ENCODE assay signal across 26 cellular contexts in genomic region chrX:120402363-120402762, GRCh38. TPM values are rescaled to one million over a fixed set of nuclear protein-coding genes. Genes with fewer than 3 reads are reported as not detected.
DNase-seq lines count a peak whose midpoint lies in the region; ATAC-seq, FAIRE-seq and TF ChIP-seq lines count a peak whose summit lies in the region.
"Had no signal": no experiment of that assay in that cellular context is flagged by ENCODE, and none has a peak within 500 bp of the region (broad histone marks: within the 10 kb centered on the region; RNA-seq: fewer than 3 reads in every experiment).

No MANE protein-coding gene starts in this region.

- no peaks in the 10 kb centered on the region for H3K4me1 ChIP-seq in Karpas-422 (ENCODE audit: low read length)
- H3K4me1 ChIP-seq: HAP-1 had no signal

- no peak overlapping the region for H2AFZ ChIP-seq in Karpas-422 (ENCODE audit: low read length)

- no peaks in the 10 kb centered on the region for H3K9me3 ChIP-seq in Karpas-422 (ENCODE audit: low read length)
- H3K9me3 ChIP-seq: HAP-1 had no signal

- TF ChIP-seq CTCF in bronchial epithelial cell (IDR thresholded peaks at IDR 0.05; ENCODE audit: insufficient read depth, low read length, severe bottlenecking): no peak

- no peak overlapping the region for H3K27ac ChIP-seq in Karpas-422 (ENCODE audit: low read length)
- H3K27ac ChIP-seq: SK-N-MC had no signal

- no peak overlapping the region for H3K4me2 ChIP-seq in Karpas-422 (ENCODE audit: low read depth, low read length, poor library complexity, severe bottlenecking)

- FAIRE-seq in bronchial epithelial cell (lab: Jason Lieb, UNC): no peak
- FAIRE-seq: HTR-8/SVneo, K562 had no signal

- no peak overlapping the region for H3K9ac ChIP-seq in Karpas-422 (ENCODE audit: low read length)

- H3K36me3 ChIP-seq in bronchial epithelial cell (ENCODE audit: control insufficient read depth, insufficient read depth, low read length) (no peaks in the 10 kb centered on the region), Karpas-422 (ENCODE audit: insufficient read depth, low read length) (no peaks in the 10 kb centered on the region)
- H3K36me3 ChIP-seq: HAP-1 had no signal

- H3K27me3 ChIP-seq in bronchial epithelial cell (ENCODE audit: control insufficient read depth, insufficient read depth, low read length) (no peaks in the 10 kb centered on the region), Karpas-422 (ENCODE audit: low read length) (no peaks in the 10 kb centered on the region)

- H3K9me2 ChIP-seq in Karpas-422 (replicated peaks; ENCODE audit: insufficient read depth, low read length): no peaks in the 10 kb centered on the region

- ATAC-seq in HG03565 (IDR thresholded peaks at IDR 0.05; ENCODE audit: unreplicated experiment): no peak
- ATAC-seq: K562, Panc1 had no signal

- H3K4me3 ChIP-seq in bronchial epithelial cell (ENCODE audit: low read depth, low read length) (no peak overlapping the region), Karpas-422 (ENCODE audit: low read length) (no peak overlapping the region)
- H3K4me3 ChIP-seq: HAP-1, K562, SK-N-MC had no signal

- DNase-seq in Daoy (ENCODE audit: low read depth): peak; percentile 4
- peak; percentile 7 for DNase-seq in LHCN-M2 (ENCODE audit: low read depth)
- DNase-seq in bronchial epithelial cell (ENCODE audit: low read depth): peak; percentile 10
- peak; percentile 31 for DNase-seq in iris pigment epithelial cell (ENCODE audit: low read depth)
- DNase-seq in stimulated activated CD4-positive, alpha-beta T cell treated with anti-CD3 and anti-CD28 coated beads, Interleukin-12 subunit alpha, Interleukin-12 subunit beta, amount 100 ng/mL, for 4 hours: no peak
- no peak for DNase-seq in NCI-H345 (lab: John Stamatoyannopoulos, UW)
- no peak for DNase-seq in Karpas-422
- DNase-seq: DMS153, DND-41, GOT3, MM.1S, NCI-H2029, NCI-H2227 treated with DMSO at 0.1 percent for 48 hours, NCI-H510A, NCI-H69, SIG-M5, SW 1271 had no signal

- H3K79me2 ChIP-seq in Karpas-422 (ENCODE audit: low read length): no peaks in the 10 kb centered on the region

- no peaks in the 10 kb centered on the region for H4K20me1 ChIP-seq in Karpas-422 (ENCODE audit: insufficient read depth, low read depth, low read length)

RNA-seq across cellular contexts. Expression of gene ATP1B4, which starts 40.5 kb away (rescaled TPM):
- total RNA-seq in Daoy (2014; rRNA removed; shearing (Covaris generic)): not detected in 2 replicates
- total RNA-seq in LHCN-M2 (2014; rRNA removed): not detected in 2 replicates
- polyA plus RNA-seq in LHCN-M2 (2012): not detected
- total RNA-seq in bronchial epithelial cell: not detected in 2 replicates
- total RNA-seq in Karpas-422 (2014; rRNA removed; shearing (Covaris generic); ENCODE audit: low replicate concordance): not detected in 2 replicates
- total RNA-seq: A172, G401 had no signal
- polyA plus RNA-seq: BJ, K562 had no signal

Comparison
In these comparisons a context has a peak if more than half of its experiments do, and no peak if none do; other contexts are left out.
1. DNase-seq: peak in Daoy (single experiment), LHCN-M2 (single experiment), bronchial epithelial cell (single experiment) and iris pigment epithelial cell (single experiment); none in stimulated activated CD4-positive, alpha-beta T cell treated with anti-CD3 and anti-CD28 coated beads, Interleukin-12 subunit alpha, Interleukin-12 subunit beta, amount 100 ng/mL, for 4 hours (single experiment), NCI-H345 (single experiment) and Karpas-422 (single experiment).